8 cellular contexts compared by ENCODE assay signal in the genomic region with DNA sequence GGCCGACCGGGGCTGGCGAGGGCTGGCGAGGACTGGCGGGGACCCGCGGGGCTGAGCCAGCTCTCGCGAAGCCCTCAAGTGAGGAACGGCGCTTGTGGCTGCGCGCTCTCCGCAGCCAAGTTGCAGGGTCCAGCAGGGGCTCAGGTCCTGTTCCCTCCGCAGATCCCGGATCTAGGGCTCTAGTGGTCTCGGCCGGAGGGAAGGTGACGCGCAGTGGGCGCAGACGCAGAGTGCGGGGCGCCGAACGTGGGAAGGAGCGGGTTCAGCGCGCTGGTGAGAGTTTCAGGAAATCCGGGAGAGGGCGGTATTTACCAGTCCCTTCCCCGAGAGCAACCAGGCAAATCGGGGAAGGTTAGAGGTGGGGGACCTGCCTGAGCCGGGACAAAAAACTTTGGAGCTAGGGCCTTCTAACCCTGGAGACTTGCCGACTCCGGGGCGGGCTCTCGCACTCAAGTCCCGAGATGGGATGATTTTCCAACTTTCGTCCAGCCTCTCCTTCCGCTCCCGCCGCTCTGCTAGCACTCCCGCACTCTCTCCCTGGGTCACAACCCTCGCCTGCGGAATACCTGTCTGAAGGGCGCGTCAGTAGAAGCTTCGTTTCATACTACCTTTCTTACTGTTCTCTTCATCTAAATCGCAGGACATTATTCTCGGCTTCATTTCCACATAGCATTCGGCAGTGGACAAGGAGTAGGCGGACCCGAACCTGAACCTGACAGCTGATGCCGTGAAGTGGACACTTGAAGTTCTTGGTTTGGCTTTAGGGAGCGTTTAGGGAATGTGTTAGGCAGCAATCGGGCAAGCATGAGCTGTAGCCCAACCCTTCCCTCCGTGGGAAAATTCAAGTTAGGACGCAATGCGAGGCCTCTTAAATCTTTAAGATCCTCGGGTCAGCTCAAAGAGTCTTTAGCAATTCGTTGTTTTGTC. TPM values are rescaled to one million over a fixed set of nuclear protein-coding genes. Genes with fewer than 3 reads are reported as not detected.
DNase-seq lines count a peak whose midpoint lies in the region; ATAC-seq and TF ChIP-seq lines count a peak whose summit lies in the region.

No MANE protein-coding gene starts in this region.

- peaks cover 6 to 39% (median 14%) of the 10 kb centered on the region in 3 donors for H3K27me3 Mint-ChIP-seq in immature natural killer cell (ENCODE audit: low read depth in 3 of 3)

- no peak overlapping the region for H3K27ac Mint-ChIP-seq in immature natural killer cell

- no peaks in the 10 kb centered on the region for H3K4me1 Mint-ChIP-seq in immature natural killer cell

- H3K9me3 Mint-ChIP-seq in immature natural killer cell = peaks cover 7 to 32% (median 13%) of the 10 kb centered on the region in 6 donors

- H3K4me3 Mint-ChIP-seq in immature natural killer cell = peak overlapping the region in 1 of 5 donors; percentile 38

- peak; percentile 57 for TF ChIP-seq CTCF in cardiac fibroblast (IDR thresholded peaks at IDR 0.05; ENCODE audit: low read depth, low read length)

- ATAC-seq in GM21367 (IDR thresholded peaks at IDR 0.05; ENCODE audit: unreplicated experiment) (no peak), GM21423 (IDR thresholded peaks at IDR 0.05; ENCODE audit: unreplicated experiment) (no peak)

- DNase-seq in ELF-1 (ENCODE audit: low read depth, low spot score) (peak; percentile 74), NCI-H2029 treated with DMSO at 0.1 percent for 48 hours (lab: John Stamatoyannopoulos, UW) (peak; percentile 71), cardiac fibroblast (ENCODE audit: low read depth in 2 of 2) (peak; percentile 12 to 56), lung microvascular endothelial cell (ENCODE audit: low read depth in 2 of 2) (peak; percentile 16 to 43), GM19238 (ENCODE audit: insufficient read length, low spot score) (no peak), immature natural killer cell (no peak)

- H3K4me3 ChIP-seq in cardiac fibroblast (replicated peaks in 1 of 2; ENCODE audit: low read depth in 2 of 2, low read length in 2 of 2) = peak overlapping the region in 1 of 2 donors; percentile 24

- H3K36me3 Mint-ChIP-seq in immature natural killer cell = peaks cover 0 to 8% (median 4%) of the 10 kb centered on the region in 3 donors

RNA-seq across cellular contexts. Expression of a gene that starts 13.6 kb away (rescaled TPM):
- total RNA-seq in lung microvascular endothelial cell = not detected in 2 replicates
- under 1 TPM in 1 of 3 donors, not detected in 2; 0.07 TPM for polyA plus RNA-seq in immature natural killer cell

Comparison
In these comparisons a context has a peak if more than half of its experiments do, and no peak if none do; other contexts are left out.
1. DNase-seq: peak in ELF-1 (single experiment), NCI-H2029 treated with DMSO at 0.1 percent for 48 hours (single experiment), cardiac fibroblast (2 of 2) and lung microvascular endothelial cell (2 of 2); none in GM19238 (single experiment) and immature natural killer cell (0 of 3).